ENCODE assay signal across 8 cellular contexts in the genomic region with DNA sequence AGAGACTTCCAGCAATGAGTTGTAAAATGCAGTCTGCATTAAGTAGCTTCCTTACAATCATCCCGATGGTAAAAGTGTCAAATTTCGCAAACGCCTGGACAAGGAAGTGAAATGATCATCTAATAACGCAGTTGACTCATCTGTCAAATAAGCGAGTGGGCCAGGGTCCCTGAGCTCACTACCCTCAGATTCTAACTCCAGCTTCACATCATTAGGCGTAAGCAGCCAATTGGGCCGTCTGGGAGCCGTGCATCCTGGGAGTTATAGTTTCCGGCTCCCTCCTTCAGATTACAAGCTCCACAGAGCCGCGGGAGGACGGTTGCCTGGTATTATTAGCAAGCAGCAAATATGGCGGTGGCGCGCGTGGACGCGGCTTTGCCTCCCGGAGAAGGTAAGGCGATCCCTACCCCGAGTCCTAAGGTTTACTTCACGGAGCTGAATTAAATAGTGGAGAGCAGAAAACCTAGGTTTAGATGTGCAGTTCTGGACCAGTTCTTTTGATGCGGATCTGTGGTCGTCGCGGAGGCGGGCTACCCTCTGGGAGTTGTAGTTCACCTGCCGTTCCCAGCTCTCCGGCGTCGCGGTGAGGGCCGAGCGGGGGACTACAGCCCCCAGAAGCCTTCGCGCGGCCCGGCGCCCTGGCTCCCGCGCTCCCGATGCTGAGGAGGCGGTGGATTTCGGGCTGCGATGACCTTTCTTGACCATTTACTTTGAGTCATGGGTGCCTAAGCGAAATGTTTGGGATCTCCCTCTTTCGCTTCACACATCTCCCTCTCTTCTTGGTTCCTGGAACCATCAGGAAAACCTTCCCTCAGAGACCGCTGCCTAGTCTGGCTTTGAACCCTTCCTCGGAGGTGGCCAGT. TPM values are rescaled to one million over a fixed set of nuclear protein-coding genes. Genes with fewer than 3 reads are reported as not detected.
A peak's percentile ranks its signal among the peaks of the same experiment; 100 is the strongest.
DNase-seq lines count a peak whose midpoint lies in the region; ATAC-seq, FAIRE-seq and TF ChIP-seq lines count a peak whose summit lies in the region.

A gene with protein sequence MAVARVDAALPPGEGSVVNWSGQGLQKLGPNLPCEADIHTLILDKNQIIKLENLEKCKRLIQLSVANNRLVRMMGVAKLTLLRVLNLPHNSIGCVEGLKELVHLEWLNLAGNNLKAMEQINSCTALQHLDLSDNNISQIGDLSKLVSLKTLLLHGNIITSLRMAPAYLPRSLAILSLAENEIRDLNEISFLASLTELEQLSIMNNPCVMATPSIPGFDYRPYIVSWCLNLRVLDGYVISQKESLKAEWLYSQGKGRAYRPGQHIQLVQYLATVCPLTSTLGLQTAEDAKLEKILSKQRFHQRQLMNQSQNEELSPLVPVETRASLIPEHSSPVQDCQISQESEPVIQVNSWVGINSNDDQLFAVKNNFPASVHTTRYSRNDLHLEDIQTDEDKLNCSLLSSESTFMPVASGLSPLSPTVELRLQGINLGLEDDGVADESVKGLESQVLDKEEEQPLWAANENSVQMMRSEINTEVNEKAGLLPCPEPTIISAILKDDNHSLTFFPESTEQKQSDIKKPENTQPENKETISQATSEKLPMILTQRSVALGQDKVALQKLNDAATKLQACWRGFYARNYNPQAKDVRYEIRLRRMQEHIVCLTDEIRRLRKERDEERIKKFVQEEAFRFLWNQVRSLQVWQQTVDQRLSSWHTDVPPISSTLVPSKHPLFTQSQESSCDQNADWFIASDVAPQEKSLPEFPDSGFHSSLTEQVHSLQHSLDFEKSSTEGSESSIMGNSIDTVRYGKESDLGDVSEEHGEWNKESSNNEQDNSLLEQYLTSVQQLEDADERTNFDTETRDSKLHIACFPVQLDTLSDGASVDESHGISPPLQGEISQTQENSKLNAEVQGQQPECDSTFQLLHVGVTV (plus strand): TSS at position 286 of the 863 bp plus-strand sequence. CDS start 63 bp downstream, at position 349.

- DNase-seq in Ammon's horn (ENCODE audit: low spot score), result peak; percentile 97
- peak; percentile 42 for DNase-seq in GM19239 (ENCODE audit: insufficient read length, low spot score)
- peak; percentile 97 for DNase-seq in NCI-H524 treated with DMSO at 0.1 percent for 48 hours (lab: John Stamatoyannopoulos, UW)
- DNase-seq in activated CD4-positive, alpha-beta T cell treated with anti-CD3 and anti-CD28 coated beads for 4 hours, result peak; percentile 84
- peak; percentile 92 for DNase-seq in colonic mucosa
- peak; percentile 91 to 92 for DNase-seq in left colon
- peak; percentile 89 for DNase-seq in stimulated activated CD4-positive, alpha-beta T cell treated with anti-CD3 and anti-CD28 coated beads, Interleukin-1b, Interleukin-23, amount 100 ng/mL, for 48 hours

- peaks cover 3% of the 10 kb centered on the region for H3K4me1 ChIP-seq in colonic mucosa

- H3K9me3 ChIP-seq in colonic mucosa, result no peaks in the 10 kb centered on the region

- intact Hi-C loops in colonic mucosa (cut with DNase I) (no loop called here), left colon (cut with DNase I, micrococcal nuclease) (no loop called here)

- ATAC-seq in HG03457 (IDR thresholded peaks at IDR 0.05; ENCODE audit: unreplicated experiment) (peak; percentile 88), left colon (peak; percentile 99)

- peak within 1 kb of the TSS; percentile 71 for H3K27ac ChIP-seq in colonic mucosa

- no peak for TF ChIP-seq CTCF in colonic mucosa (IDR thresholded peaks at IDR 0.05)

- no peaks in the 10 kb centered on the region for H3K36me3 ChIP-seq in colonic mucosa

- FAIRE-seq in GM19239 (lab: Jason Lieb, UNC), result peak; percentile 98

- peak within 1 kb of the TSS; percentile 48 to 91 for H3K9ac ChIP-seq in colonic mucosa (ENCODE audit: low read depth in 2 of 2, low read length in 2 of 2)

- peak within 1 kb of the TSS; percentile 93 for H3K4me3 ChIP-seq in colonic mucosa

- no peaks in the 10 kb centered on the region for H3K27me3 ChIP-seq in colonic mucosa

RNA-seq across cellular contexts. Expression of the gene that starts here (rescaled TPM):
- total RNA-seq in colonic mucosa (1 to 10 TPM; 5.5 to 7.1 TPM), left colon (1 to 10 TPM; 4.3 to 5.1 TPM)

Comparison
In these comparisons a context has a peak if more than half of its experiments do, and no peak if none do; other contexts are left out.
1. Peak in every context shown above with its lines: DNase-seq, ATAC-seq, H3K4me3 ChIP-seq and H3K27ac ChIP-seq.
2. DNase-seq: peak in every context shown above with its lines; median percentile 97 in Ammon's horn; 97 in NCI-H524 treated with DMSO at 0.1 percent for 48 hours; 92 in colonic mucosa; 92 in left colon; 89 in stimulated activated CD4-positive, alpha-beta T cell treated with anti-CD3 and anti-CD28 coated beads, Interleukin-1b, Interleukin-23, amount 100 ng/mL, for 48 hours; 84 in activated CD4-positive, alpha-beta T cell treated with anti-CD3 and anti-CD28 coated beads for 4 hours; 42 in GM19239.